ENCODE assay signal across 8 cellular contexts in the genomic region with DNA sequence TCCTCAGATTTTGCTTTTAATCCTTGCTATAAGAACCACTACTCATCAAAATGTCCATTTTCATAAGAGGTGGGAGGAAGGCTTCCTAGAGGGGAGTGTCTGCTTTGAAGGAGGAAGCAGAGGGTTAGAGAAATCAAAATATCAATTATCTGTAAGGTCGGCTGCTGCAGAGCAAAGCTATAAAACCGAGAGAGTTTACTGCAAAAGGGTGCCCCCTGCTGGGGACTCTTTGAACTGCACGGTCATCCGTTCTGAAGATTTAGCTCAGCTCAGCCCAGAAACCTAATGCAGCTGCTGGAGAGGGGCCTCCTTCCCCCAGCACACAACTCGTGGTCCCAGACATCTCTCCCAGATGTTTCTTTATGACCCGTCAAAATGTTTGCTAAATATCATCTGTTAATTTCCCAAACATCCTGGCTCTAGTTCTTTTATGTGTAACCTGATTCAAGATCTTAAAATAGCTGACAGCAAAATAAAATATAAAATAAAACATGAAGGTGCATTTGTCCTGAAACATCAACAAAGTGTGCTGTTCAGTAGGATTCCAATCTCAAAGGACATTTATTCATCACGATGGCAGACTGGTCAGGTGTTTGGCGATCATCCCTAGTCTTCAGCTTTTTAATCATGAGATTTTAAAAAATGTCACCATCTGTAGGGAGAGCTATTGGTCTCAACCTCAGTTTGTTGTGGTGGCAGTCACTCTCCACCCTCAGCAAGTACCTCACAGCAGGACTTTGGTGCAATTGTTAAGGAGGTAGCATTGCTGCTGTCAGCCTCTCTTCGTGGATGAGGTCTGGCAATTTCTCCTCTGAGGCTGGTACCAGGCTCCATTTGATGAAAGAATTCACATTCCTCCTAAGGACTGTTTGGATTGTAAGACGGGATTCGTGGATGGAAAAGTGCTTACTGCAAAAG.
A peak's percentile ranks its signal among the peaks of the same experiment; 100 is the strongest.
DNase-seq lines count a peak whose midpoint lies in the region; ATAC-seq, FAIRE-seq and TF ChIP-seq lines count a peak whose summit lies in the region.

No MANE protein-coding gene starts in this region.

- ATAC-seq in GM19023 (IDR thresholded peaks at IDR 0.05; ENCODE audit: unreplicated experiment), result peak; percentile 57

- no peaks in the 10 kb centered on the region for H3K9me3 Mint-ChIP-seq in activated T-helper 2 cell treated with anti-CD3 and anti-CD28 coated beads, Interferon-gamma antibody, Interleukin-2, Interleukin-4, amounts not matched to agents 10 μg/mL and 5 μg/mL and 100 μg/mL, durations not matched to agents 14 hours and 24 hours and 36 hours
- H3K9me3 Mint-ChIP-seq in osteocyte (ENCODE audit: unreplicated experiment), result no peaks in the 10 kb centered on the region

- H3K36me3 ChIP-seq in testis (ENCODE audit: low read depth, missing control alignments), result no peaks in the 10 kb centered on the region

- H3K27me3 ChIP-seq in testis, result no peaks in the 10 kb centered on the region

- 17 to 18% methylated on average over 11 of the region's 11 CpGs for WGBS in testis, 2 donors

- H3K4me3 ChIP-seq in LNCaP clone FGC (ENCODE audit: low read depth, low read length) (no peak overlapping the region), testis (no peak overlapping the region)

- DNase-seq in AG08396 (ENCODE audit: low spot score), result peak; percentile 51
- no peak for DNase-seq in LNCaP clone FGC (ENCODE audit: low read depth)
- DNase-seq in RPMI8226, result peak; percentile 80
- peak; percentile 60 for DNase-seq in activated T-helper 2 cell treated with anti-CD3 and anti-CD28 coated beads, Interferon-gamma antibody, Interleukin-2, Interleukin-4, amounts not matched to agents 10 μg/mL and 5 μg/mL and 100 μg/mL, durations not matched to agents 14 hours and 24 hours and 36 hours (ENCODE audit: low spot score)
- peak; percentile 10 to 40 for DNase-seq in frontal cortex (ENCODE audit: low spot score in 2 of 2)
- peak; percentile 92 for DNase-seq in osteocyte (ENCODE audit: extremely low spot score, unreplicated experiment)
- peak; percentile 95 for DNase-seq in testis

- peaks cover 7% of the 10 kb centered on the region for H3K4me1 ChIP-seq in testis

- intact Hi-C loops in activated T-helper 2 cell treated with anti-CD3 and anti-CD28 coated beads, Interferon-gamma antibody, Interleukin-2, Interleukin-4, amounts not matched to agents 10 μg/mL and 5 μg/mL and 100 μg/mL, durations not matched to agents 14 hours and 24 hours and 36 hours (cut with micrococcal nuclease), result loop anchor here (5.0 to 10.0 kb wide), 4 partner anchors 180 to 690 kb away; no protein-coding TSS in a partner anchor
- intact Hi-C loops in testis (cut with DNase I; ENCODE audit: low total_unique reads), result loop anchor here (10.0 kb wide), 1 partner anchor 310 kb away; no protein-coding TSS in a partner anchor

- peaks cover 41% of the 10 kb centered on the region for H3K27me3 Mint-ChIP-seq in activated T-helper 2 cell treated with anti-CD3 and anti-CD28 coated beads, Interferon-gamma antibody, Interleukin-2, Interleukin-4, amounts not matched to agents 10 μg/mL and 5 μg/mL and 100 μg/mL, durations not matched to agents 14 hours and 24 hours and 36 hours (ENCODE audit: low read depth)
- peaks cover 42% of the 10 kb centered on the region for H3K27me3 Mint-ChIP-seq in osteocyte (ENCODE audit: unreplicated experiment)

- FAIRE-seq in frontal cortex (lab: Jason Lieb, UNC), result no peak

- TF ChIP-seq CTCF in LNCaP clone FGC (IDR thresholded peaks at IDR 0.05; ENCODE audit: control insufficient read depth, extremely low read depth, insufficient read depth) (peak; percentile 71), osteocyte (IDR thresholded peaks at IDR 0.05) (peak; percentile 94), testis (IDR thresholded peaks at IDR 0.05) (peak; percentile 82 to 99 (median 91))

- no peaks in the 10 kb centered on the region for H3K36me3 Mint-ChIP-seq in activated T-helper 2 cell treated with anti-CD3 and anti-CD28 coated beads, Interferon-gamma antibody, Interleukin-2, Interleukin-4, amounts not matched to agents 10 μg/mL and 5 μg/mL and 100 μg/mL, durations not matched to agents 14 hours and 24 hours and 36 hours (ENCODE audit: low read depth)
- no peaks in the 10 kb centered on the region for H3K36me3 Mint-ChIP-seq in osteocyte (ENCODE audit: unreplicated experiment)

- peaks cover 2% of the 10 kb centered on the region for H3K4me1 Mint-ChIP-seq in activated T-helper 2 cell treated with anti-CD3 and anti-CD28 coated beads, Interferon-gamma antibody, Interleukin-2, Interleukin-4, amounts not matched to agents 10 μg/mL and 5 μg/mL and 100 μg/mL, durations not matched to agents 14 hours and 24 hours and 36 hours (ENCODE audit: low read depth)
- no peaks in the 10 kb centered on the region for H3K4me1 Mint-ChIP-seq in osteocyte (ENCODE audit: unreplicated experiment)

- no peak overlapping the region for H3K27ac Mint-ChIP-seq in activated T-helper 2 cell treated with anti-CD3 and anti-CD28 coated beads, Interferon-gamma antibody, Interleukin-2, Interleukin-4, amounts not matched to agents 10 μg/mL and 5 μg/mL and 100 μg/mL, durations not matched to agents 14 hours and 24 hours and 36 hours
- H3K27ac Mint-ChIP-seq in osteocyte (ENCODE audit: unreplicated experiment), result no peak overlapping the region

- no peak for TF ChIP-seq POLR2A in testis (IDR thresholded peaks at IDR 0.05)

- no peak overlapping the region for H3K27ac ChIP-seq in testis

- H3K9me3 ChIP-seq in testis, result no peaks in the 10 kb centered on the region

- H3K4me3 Mint-ChIP-seq in activated T-helper 2 cell treated with anti-CD3 and anti-CD28 coated beads, Interferon-gamma antibody, Interleukin-2, Interleukin-4, amounts not matched to agents 10 μg/mL and 5 μg/mL and 100 μg/mL, durations not matched to agents 14 hours and 24 hours and 36 hours (ENCODE audit: low read depth), result no peak overlapping the region
- no peak overlapping the region for H3K4me3 Mint-ChIP-seq in osteocyte (ENCODE audit: unreplicated experiment)
